8 cellular contexts compared by ENCODE assay signal in the genomic region with DNA sequence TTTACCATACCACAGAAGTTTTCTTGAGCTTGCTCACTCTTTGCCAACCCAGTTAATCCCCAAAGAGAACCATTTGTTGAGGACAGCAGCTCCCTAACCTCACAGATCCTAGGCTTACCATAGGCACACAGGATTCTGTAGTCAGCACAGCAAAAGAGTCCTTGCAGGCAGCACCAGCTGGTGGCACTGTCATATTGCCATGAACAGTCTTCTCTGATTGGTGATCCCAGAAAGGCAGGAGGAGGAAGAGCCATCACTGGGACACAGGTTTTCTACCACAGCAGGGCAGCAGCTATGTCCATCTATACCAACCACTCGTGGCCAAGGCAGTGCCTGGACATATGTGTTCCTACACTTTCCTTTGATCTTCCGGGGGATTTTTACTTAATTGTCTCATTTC.
DNase-seq lines count a peak whose midpoint lies in the region; ATAC-seq, FAIRE-seq and TF ChIP-seq lines count a peak whose summit lies in the region.

No MANE protein-coding gene starts in this region.

- no peaks in the 10 kb centered on the region for H3K36me3 ChIP-seq in DND-41 (ENCODE audit: insufficient read depth, low read length)
- no peaks in the 10 kb centered on the region for H3K36me3 ChIP-seq in body of pancreas (replicated peaks in 1 of 2; ENCODE audit: insufficient read depth in 1 of 2, low read depth in 2 of 2)
- no peaks in the 10 kb centered on the region for H3K36me3 ChIP-seq in kidney (ENCODE audit: control insufficient read depth in 1 of 2, insufficient read depth in 2 of 2, low read length in 2 of 2)
- H3K36me3 ChIP-seq in OCI-LY7 (ENCODE audit: insufficient read depth, low read length) = no peaks in the 10 kb centered on the region
- H3K36me3 ChIP-seq in HAP-1 (replicated peaks) = no peaks in the 10 kb centered on the region

- ATAC-seq in DND-41 (ENCODE audit: insufficient read depth, low read depth) = peak; percentile 49; the same call in 2 of the 3 replicates
- ATAC-seq in body of pancreas = no peak
- ATAC-seq in CD4-positive, alpha-beta T cell (ENCODE audit: poor library complexity) = no peak

- no peaks in the 10 kb centered on the region for H3K9me3 Mint-ChIP-seq in CD4-positive, alpha-beta T cell

- H2AFZ ChIP-seq in DND-41 (ENCODE audit: low read depth, low read length) (no peak overlapping the region), OCI-LY7 (ENCODE audit: low read length) (no peak overlapping the region)

- no peaks in the 10 kb centered on the region for H3K4me1 ChIP-seq in DND-41 (ENCODE audit: insufficient read depth, low read length)
- no peaks in the 10 kb centered on the region for H3K4me1 ChIP-seq in body of pancreas
- H3K4me1 ChIP-seq in kidney (ENCODE audit: control insufficient read depth in 1 of 2, insufficient read depth in 1 of 2, low read depth in 1 of 2, low read length in 2 of 2) = no peaks in the 10 kb centered on the region
- no peaks in the 10 kb centered on the region for H3K4me1 ChIP-seq in OCI-LY7 (ENCODE audit: insufficient read depth, low read length, poor library complexity, severe bottlenecking)
- no peaks in the 10 kb centered on the region for H3K4me1 ChIP-seq in HAP-1

- no peaks in the 10 kb centered on the region for H3K79me2 ChIP-seq in DND-41 (ENCODE audit: insufficient read depth, low read length)
- H3K79me2 ChIP-seq in OCI-LY7 (ENCODE audit: insufficient read depth, low read depth, low read length) = no peaks in the 10 kb centered on the region

- H4K20me1 ChIP-seq in DND-41 (ENCODE audit: insufficient read depth, low read length) (no peaks in the 10 kb centered on the region), OCI-LY7 (ENCODE audit: insufficient read depth, low read length) (no peaks in the 10 kb centered on the region)

- POLR2A ChIA-PET in OCI-LY7 (lab: Charles Lee) = interaction anchor here (0.6 kb wide), 1 partner anchor 87 kb away, joined by 4 read pairs; no protein-coding TSS in a partner anchor
- POLR2A ChIA-PET in CD4-positive, alpha-beta T cell (lab: Charles Lee) = interaction anchor here (0.6 kb wide), 1 partner anchor 789 kb away, joined by 3 read pairs; no protein-coding TSS in a partner anchor

- CTCF ChIA-PET in OCI-LY7 (lab: Charles Lee; ENCODE audit: unreplicated experiment) = no interaction called here
- CTCF ChIA-PET in CD4-positive, alpha-beta T cell (lab: Charles Lee) = no interaction called here

- TF ChIP-seq POLR2A in body of pancreas (IDR thresholded peaks at IDR 0.05) = no peak

- no peaks in the 10 kb centered on the region for H3K4me1 Mint-ChIP-seq in CD4-positive, alpha-beta T cell (ENCODE audit: low read depth)

- H3K27me3 ChIP-seq in DND-41 (ENCODE audit: insufficient read depth, low read length, poor library complexity) (no peaks in the 10 kb centered on the region), body of pancreas (no peaks in the 10 kb centered on the region), HAP-1 (ENCODE audit: low read depth) (no peaks in the 10 kb centered on the region)
- H3K27me3 ChIP-seq in CD4-positive, alpha-beta T cell (ENCODE audit: control insufficient read depth, insufficient read depth, low read length) = no peaks in the 10 kb centered on the region

- no peaks in the 10 kb centered on the region for H3K27me3 Mint-ChIP-seq in CD4-positive, alpha-beta T cell

- BruUV-seq in OCI-LY7 (replicated peaks; lab: Mats Ljungman, UMichigan) = no TSS peak

- H3K4me2 ChIP-seq in DND-41 (ENCODE audit: insufficient read depth, low read length) = no peak overlapping the region
- no peak overlapping the region for H3K4me2 ChIP-seq in OCI-LY7 (ENCODE audit: low read length)

- in situ Hi-C loops in HAP-1 (cut with MboI; ENCODE audit: low sequenced_read_pairs) = no loop called here

- no peaks in the 10 kb centered on the region for H3K9me3 ChIP-seq in DND-41 (ENCODE audit: insufficient read depth, low read length, severe bottlenecking)
- H3K9me3 ChIP-seq in body of pancreas = no peaks in the 10 kb centered on the region
- no peaks in the 10 kb centered on the region for H3K9me3 ChIP-seq in kidney (ENCODE audit: control insufficient read depth in 1 of 2, low read length in 2 of 2)
- no peaks in the 10 kb centered on the region for H3K9me3 ChIP-seq in OCI-LY7 (ENCODE audit: low read length)
- H3K9me3 ChIP-seq in CD4-positive, alpha-beta T cell (ENCODE audit: control insufficient read depth, low read length) = no peaks in the 10 kb centered on the region
- H3K9me3 ChIP-seq in HAP-1 = no peaks in the 10 kb centered on the region

- DNase-seq in DND-41 = peak; percentile 15
- peak; percentile 59 for DNase-seq in NCI-H1694 (lab: John Stamatoyannopoulos, UW)
- peak in 2 of 4 donors; percentile 23 to 29 for DNase-seq in body of pancreas
- no peak for DNase-seq in kidney
- peak; percentile 21 for DNase-seq in urothelium cell line (ENCODE audit: low spot score)
- DNase-seq in OCI-LY7 (ENCODE audit: low spot score) = no peak
- DNase-seq in CD4-positive, alpha-beta T cell = no peak
- DNase-seq in HAP-1 (ENCODE audit: low spot score in 2 of 2) = no peak

- intact Hi-C loops in body of pancreas (cut with DNase I) (no loop called here), kidney (cut with DNase I) (no loop called here), OCI-LY7 (cut with micrococcal nuclease; ENCODE audit: unreplicated experiment) (no loop called here)
- intact Hi-C loops in CD4-positive, alpha-beta T cell (cut with DNase I, micrococcal nuclease) = loop anchor here (5.0 to 10.0 kb wide), 2 partner anchors 189 to 759 kb away; no protein-coding TSS in a partner anchor

- no peak overlapping the region for H3K4me3 Mint-ChIP-seq in CD4-positive, alpha-beta T cell

- TF ChIP-seq CTCF in DND-41 (IDR thresholded peaks at IDR 0.05; ENCODE audit: borderline replicate concordance, extremely low read depth, low read length, poor library complexity, severe bottlenecking) (peak; percentile 63), body of pancreas (IDR thresholded peaks at IDR 0.05) (peak in 4 of 7 experiments; percentile 8 to 20 (median 14)), kidney (IDR thresholded peaks at IDR 0.05; ENCODE audit: borderline replicate concordance, extremely low read depth, insufficient read depth) (peak; percentile 33), OCI-LY7 (conservative IDR thresholded peaks at IDR 0.05; ENCODE audit: low read length) (no peak)
- TF ChIP-seq CTCF in CD4-positive, alpha-beta T cell (IDR thresholded peaks at IDR 0.05) = no peak

- no peak overlapping the region for H3K27ac Mint-ChIP-seq in CD4-positive, alpha-beta T cell

- FAIRE-seq in kidney (lab: Jason Lieb, UNC) = no peak
- no peak for FAIRE-seq in urothelium cell line (lab: Jason Lieb, UNC)

- no peak overlapping the region for H3K4me3 ChIP-seq in DND-41 (ENCODE audit: low read depth in 1 of 2, low read length in 2 of 2)
- no peak overlapping the region for H3K4me3 ChIP-seq in body of pancreas
- no peak overlapping the region for H3K4me3 ChIP-seq in kidney (ENCODE audit: low read length in 2 of 2)
- no peak overlapping the region for H3K4me3 ChIP-seq in OCI-LY7 (ENCODE audit: low read depth, low read length, poor library complexity, severe bottlenecking)
- no peak overlapping the region for H3K4me3 ChIP-seq in HAP-1

- WGBS in body of pancreas, 2 donors = 65 to 76% methylated on average over 2 of the region's 2 CpGs

- H3K36me3 Mint-ChIP-seq in CD4-positive, alpha-beta T cell (ENCODE audit: low read depth) = no peaks in the 10 kb centered on the region

- no peaks in the 10 kb centered on the region for H3K9me2 ChIP-seq in OCI-LY7 (ENCODE audit: insufficient read depth, low read length)

- H3K27ac ChIP-seq in DND-41 (ENCODE audit: low read length) (no peak overlapping the region), body of pancreas (no peak overlapping the region), kidney (ENCODE audit: low read depth in 2 of 2, low read length in 2 of 2) (no peak overlapping the region), OCI-LY7 (ENCODE audit: low read depth, low read length, poor library complexity, severe bottlenecking) (no peak overlapping the region)
- no peak overlapping the region for H3K27ac ChIP-seq in CD4-positive, alpha-beta T cell (ENCODE audit: low read depth, low read length)

- H3K9ac ChIP-seq in DND-41 (ENCODE audit: low read depth, low read length) = no peak overlapping the region
- no peak overlapping the region for H3K9ac ChIP-seq in kidney (ENCODE audit: low read length in 2 of 2)

Comparison
In these comparisons a context has a peak if more than half of its experiments do, and no peak if none do; other contexts are left out.
1. DNase-seq: peak in DND-41 (single experiment), NCI-H1694 (single experiment) and urothelium cell line (single experiment); none in kidney (single experiment), OCI-LY7 (single experiment), CD4-positive, alpha-beta T cell (0 of 10) and HAP-1 (0 of 2).
2. CTCF ChIP-seq: peak in DND-41 (single experiment), body of pancreas (4 of 7) and kidney (single experiment); none in OCI-LY7 (single experiment) and CD4-positive, alpha-beta T cell (single experiment).
3. intact Hi-C loops: an anchor here in CD4-positive, alpha-beta T cell (5.0 to 10.0 kb wide); none called in body of pancreas, kidney and OCI-LY7.